In genomic region chr6:41072836-41073202, GRCh38 we compare ENCODE assay signal across 8 cellular contexts. TPM values are rescaled to one million over a fixed set of nuclear protein-coding genes. Genes with fewer than 3 reads are reported as not detected.
DNase-seq lines count a peak whose midpoint lies in the region; ATAC-seq, FAIRE-seq and TF ChIP-seq lines count a peak whose summit lies in the region.

TSS of gene NFYA (plus strand) at chr6:41072974. CDS start at chr6:41079090, 6,116 bp downstream.

- FAIRE-seq in astrocyte (lab: Jason Lieb, UNC): peak; percentile 94

- H3K4me2 ChIP-seq in astrocyte (ENCODE audit: low read length) (peak within 1 kb of the TSS; percentile 99), hepatocyte (peak within 1 kb of the TSS; percentile 93)

- ATAC-seq in GM19025 (IDR thresholded peaks at IDR 0.05; ENCODE audit: low read depth, unreplicated experiment) (peak; percentile 53), HG03135 (IDR thresholded peaks at IDR 0.05; ENCODE audit: unreplicated experiment) (peak; percentile 64), gastrocnemius medialis (peak; percentile 57)

- no peaks in the 10 kb centered on the region for H3K27me3 ChIP-seq in astrocyte (ENCODE audit: insufficient read depth, low read length)
- H3K27me3 ChIP-seq in hepatocyte: no peaks in the 10 kb centered on the region
- H3K27me3 ChIP-seq in gastrocnemius medialis: no peaks in the 10 kb centered on the region

- H3K79me2 ChIP-seq in astrocyte (ENCODE audit: insufficient read depth, low read length): peaks cover 47% of the 10 kb centered on the region
- peaks cover 52% of the 10 kb centered on the region for H3K79me2 ChIP-seq in hepatocyte

- H3K9ac ChIP-seq in astrocyte (ENCODE audit: low read length): peak within 1 kb of the TSS; percentile 99

- DNase-seq in AG20443 (ENCODE audit: low spot score): peak; percentile 95
- peak; percentile 99 for DNase-seq in SIG-M5 treated with dmso at 0.1 percent for 504 hours (lab: John Stamatoyannopoulos, UW; ENCODE audit: unreplicated experiment)
- peak; percentile 98 for DNase-seq in astrocyte (ENCODE audit: low read depth)
- DNase-seq in hepatocyte (ENCODE audit: low spot score): no peak
- DNase-seq in gastrocnemius medialis: no peak
- DNase-seq in NCI-H2081 treated with DMSO at 0.1 percent for 48 hours (lab: John Stamatoyannopoulos, UW): no peak

- no peaks in the 10 kb centered on the region for H3K36me3 Mint-ChIP-seq in astrocyte (ENCODE audit: low read depth, unreplicated experiment)

- intact Hi-C loops in gastrocnemius medialis (cut with DNase I; ENCODE audit: low total_unique reads): loop anchor here (2.0 to 10.0 kb wide), 5 partner anchors 20 to 1141 kb away; partner anchors contain the start of genes APOBEC2, MOCS1, PRICKLE4 and TOMM6

- peaks cover 8% of the 10 kb centered on the region for H3K36me3 ChIP-seq in astrocyte (ENCODE audit: insufficient read depth, low read length)
- H3K36me3 ChIP-seq in hepatocyte (replicated peaks; ENCODE audit: insufficient read depth, low read depth): no peaks in the 10 kb centered on the region
- H3K36me3 ChIP-seq in gastrocnemius medialis: peaks cover 0 to 6% of the 10 kb centered on the region in 2 donors

- no peaks in the 10 kb centered on the region for H3K27me3 Mint-ChIP-seq in astrocyte (ENCODE audit: low read depth, unreplicated experiment)

- H3K4me3 ChIP-seq in astrocyte (ENCODE audit: insufficient read depth, low read depth, low read length) (peak within 1 kb of the TSS; percentile 90), hepatocyte (peak within 1 kb of the TSS; percentile 88), gastrocnemius medialis (peak within 1 kb of the TSS; percentile 75 to 93 (median 82))

- H3K4me1 ChIP-seq in astrocyte (ENCODE audit: insufficient read depth, low read length): peaks cover 9% of the 10 kb centered on the region
- peaks cover 15% of the 10 kb centered on the region for H3K4me1 ChIP-seq in hepatocyte (ENCODE audit: insufficient read depth)
- peaks cover 34 to 46% of the 10 kb centered on the region in 2 donors for H3K4me1 ChIP-seq in gastrocnemius medialis

- H3K9me3 ChIP-seq in astrocyte (ENCODE audit: insufficient read depth, low read depth, low read length): no peaks in the 10 kb centered on the region
- H3K9me3 ChIP-seq in hepatocyte (ENCODE audit: low read depth): no peaks in the 10 kb centered on the region
- H3K9me3 ChIP-seq in gastrocnemius medialis: no peaks in the 10 kb centered on the region

- peaks cover 35% of the 10 kb centered on the region for H4K20me1 ChIP-seq in astrocyte (ENCODE audit: insufficient read depth, low read length)
- H4K20me1 ChIP-seq in hepatocyte (ENCODE audit: insufficient read depth, poor library complexity, severe bottlenecking): peaks cover 26% of the 10 kb centered on the region

- H3K9me3 Mint-ChIP-seq in astrocyte (ENCODE audit: unreplicated experiment): no peaks in the 10 kb centered on the region

- H3K9me2 ChIP-seq in hepatocyte (replicated peaks; ENCODE audit: insufficient read depth): no peaks in the 10 kb centered on the region

- TF ChIP-seq POLR2A in gastrocnemius medialis (IDR thresholded peaks at IDR 0.05): no peak

- in situ Hi-C loops in gastrocnemius medialis (cut with MboI; ENCODE audit: low sequenced_read_pairs in 4 of 4): no loop called here

- TF ChIP-seq CTCF in astrocyte (IDR thresholded peaks at IDR 0.05; ENCODE audit: insufficient read depth, low read depth, low read length): no peak
- no peak for TF ChIP-seq CTCF in hepatocyte (IDR thresholded peaks at IDR 0.05; ENCODE audit: poor library complexity)
- no peak for TF ChIP-seq CTCF in gastrocnemius medialis (IDR thresholded peaks at IDR 0.05 in 4 of 5, conservative IDR thresholded peaks at IDR 0.05 in 1 of 5)

- H2AFZ ChIP-seq in astrocyte (ENCODE audit: low read depth, low read length) (peak within 1 kb of the TSS; percentile 87), hepatocyte (peak within 1 kb of the TSS; percentile 61)

- peak within 1 kb of the TSS; percentile 92 for H3K4me3 Mint-ChIP-seq in astrocyte (ENCODE audit: unreplicated experiment)

- peak within 1 kb of the TSS; percentile 95 for H3K27ac ChIP-seq in astrocyte (ENCODE audit: low read depth, low read length)
- H3K27ac ChIP-seq in hepatocyte: peak within 1 kb of the TSS; percentile 99
- peak within 1 kb of the TSS; percentile 97 to 99 (median 98) for H3K27ac ChIP-seq in gastrocnemius medialis

- H3K27ac Mint-ChIP-seq in astrocyte (ENCODE audit: unreplicated experiment): peak within 1 kb of the TSS; percentile 95

- 1% methylated on average over 37 of the region's 37 CpGs for WGBS in hepatocyte (ENCODE audit: low lambda C conversion rate, missing lambda C conversion rate)

- peaks cover 21% of the 10 kb centered on the region for H3K4me1 Mint-ChIP-seq in astrocyte (ENCODE audit: low read depth, unreplicated experiment)

RNA-seq across cellular contexts. Expression of gene NFYA, which starts in this region (rescaled TPM):
- total RNA-seq in astrocyte (26.7 and 27.8 TPM in 2 replicates), hepatocyte (25.2 TPM in 2 replicates), gastrocnemius medialis (10 to 100 TPM in 2 of 4 donors, 1 to 10 TPM in 2; 7.2 to 11.6 (median 9.7) TPM)
- 16.8 and 18.7 TPM in 2 replicates for polyA plus RNA-seq in hepatocyte

Comparison
In these comparisons a context has a peak if more than half of its experiments do, and no peak if none do; other contexts are left out.
1. DNase-seq: peak in AG20443 (single experiment), SIG-M5 treated with dmso at 0.1 percent for 504 hours (single experiment) and astrocyte (single experiment); none in hepatocyte (single experiment), gastrocnemius medialis (0 of 2) and NCI-H2081 treated with DMSO at 0.1 percent for 48 hours (single experiment).
2. Peak in every context shown above with its lines, with median percentiles within 50 percentile points of each other: ATAC-seq, H3K27ac ChIP-seq and H3K4me3 ChIP-seq.